ENCODE assay signal across 10 cellular contexts in the genomic region with DNA sequence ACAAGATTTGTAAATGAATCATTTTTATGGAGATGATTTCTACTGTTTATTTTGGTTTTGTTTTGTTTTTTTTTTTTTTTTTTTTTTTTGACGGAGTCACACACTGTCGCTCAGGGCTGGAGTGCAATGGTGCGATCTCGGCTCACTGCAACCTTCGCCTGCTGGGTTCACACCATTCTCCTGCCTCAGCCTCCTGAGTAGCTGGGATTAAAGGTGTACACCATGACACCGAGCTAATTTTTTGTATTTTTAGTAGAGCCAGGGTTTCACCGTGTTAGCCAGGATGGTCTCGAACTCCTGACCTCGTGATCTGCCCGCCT. TPM values are rescaled to one million over a fixed set of nuclear protein-coding genes. Genes with fewer than 3 reads are reported as not detected.
DNase-seq lines count a peak whose midpoint lies in the region; ATAC-seq and TF ChIP-seq lines count a peak whose summit lies in the region.
"Not testable (repeated sequence)": the region's sequence is repeated elsewhere in the genome, so short reads cannot be mapped to it uniquely, and the experiment has no call there.
"Had no signal": no experiment of that assay in that cellular context is flagged by ENCODE, and none has a peak within 500 bp of the region (broad histone marks: within the 10 kb centered on the region; RNA-seq: fewer than 3 reads in every experiment).

No MANE protein-coding gene starts in this region.

- dilution Hi-C loops in mammary epithelial cell (cut with HindIII; ENCODE audit: low sequenced_read_pairs), result not testable (repeated sequence)

- H3K4me3 ChIP-seq in GM06990 (replicated peaks; ENCODE audit: low read depth, low read length) (peak overlapping the region; percentile 84), NB4 (ENCODE audit: low read depth, low read length) (peak overlapping the region; percentile 73), mammary epithelial cell (replicated peaks in 1 of 3; ENCODE audit: insufficient read depth in 1 of 3, low read depth in 2 of 3, low read length in 3 of 3) (peak overlapping the region; percentile 68 to 91 (median 71)), foreskin fibroblast (ENCODE audit: low read depth in 1 of 2, low read length in 2 of 2) (peak overlapping the region; percentile 66 to 74), upper lobe of right lung (peak overlapping the region; percentile 61)

- not testable (repeated sequence) for H3K9me3 ChIP-seq in mammary epithelial cell (replicated peaks; ENCODE audit: insufficient read depth, low read length); upper lobe of right lung

- intact Hi-C loops in activated CD8-positive, alpha-beta T cell treated with anti-CD3 and anti-CD28 coated beads for 36 hours (cut with micrococcal nuclease), result loop anchor here (2.0 kb wide), 1 partner anchor 42 kb away; a partner anchor contains a TSS
- intact Hi-C loops in mammary epithelial cell (cut with micrococcal nuclease); sciatic nerve (cut with DNase I); upper lobe of right lung (cut with DNase I): not testable (repeated sequence)

- H3K9me3 Mint-ChIP-seq in activated CD8-positive, alpha-beta T cell treated with anti-CD3 and anti-CD28 coated beads for 36 hours; mesothelial cell of epicardium: not testable (repeated sequence)

- peak overlapping the region; percentile 73 for H3K4me3 Mint-ChIP-seq in activated CD8-positive, alpha-beta T cell treated with anti-CD3 and anti-CD28 coated beads for 36 hours
- H3K4me3 Mint-ChIP-seq in mesothelial cell of epicardium, result peak overlapping the region; percentile 85

- POLR2A ChIA-PET in activated CD8-positive, alpha-beta T cell treated with anti-CD3 and anti-CD28 coated beads for 36 hours (lab: Charles Lee), result interaction anchor here (1.0 to 2.4 kb wide), 7 partner anchors 9 to 134 kb away, joined by 3 to 7 read pairs (median 4); no protein-coding TSS in a partner anchor

- not testable (repeated sequence) for H3K4me1 ChIP-seq in mammary epithelial cell (ENCODE audit: insufficient read depth, low read length); upper lobe of right lung

- not testable (repeated sequence) for H3K27me3 Mint-ChIP-seq in activated CD8-positive, alpha-beta T cell treated with anti-CD3 and anti-CD28 coated beads for 36 hours; mesothelial cell of epicardium (ENCODE audit: low read depth)

- H3K27ac Mint-ChIP-seq in activated CD8-positive, alpha-beta T cell treated with anti-CD3 and anti-CD28 coated beads for 36 hours, result peak overlapping the region; percentile 77
- peak overlapping the region; percentile 69 for H3K27ac Mint-ChIP-seq in mesothelial cell of epicardium

- peak overlapping the region; percentile 100 for H2AFZ ChIP-seq in mammary epithelial cell (ENCODE audit: low read depth, low read length)

- not testable (repeated sequence) for DNase-seq in GM06990 (ENCODE audit: extremely low read depth, insufficient read length); NB4 (ENCODE audit: low read depth); activated CD8-positive, alpha-beta T cell treated with anti-CD3 and anti-CD28 coated beads for 36 hours; mammary epithelial cell; foreskin fibroblast; mesothelial cell of epicardium (ENCODE audit: low spot score in 2 of 2, unreplicated experiment in 2 of 2); sciatic nerve (ENCODE audit: low spot score); upper lobe of right lung

- WGBS in mammary epithelial cell (ENCODE audit: low coverage, missing lambda C conversion rate), result 61% methylated on average over 10 of the region's 10 CpGs

- peak overlapping the region; percentile 22 for H3K27ac ChIP-seq in mammary epithelial cell (ENCODE audit: insufficient read depth, low read depth, low read length)
- peak overlapping the region; percentile 88 for H3K27ac ChIP-seq in upper lobe of right lung

- peak overlapping the region; percentile 85 for H3K4me2 ChIP-seq in mammary epithelial cell (ENCODE audit: insufficient read depth, low read depth, low read length)

- not testable (repeated sequence) for H3K79me2 ChIP-seq in mammary epithelial cell (ENCODE audit: insufficient read depth, low read length)

- ATAC-seq in activated CD8-positive, alpha-beta T cell treated with anti-CD3 and anti-CD28 coated beads for 36 hours; upper lobe of right lung: not testable (repeated sequence)
- ATAC-seq in sciatic nerve, result peak; percentile 12

- TF ChIP-seq POLR2A in NB4 (IDR thresholded peaks at IDR 0.05; ENCODE audit: extremely low read depth, insufficient read length), result not testable (repeated sequence)

- CTCF ChIA-PET in activated CD8-positive, alpha-beta T cell treated with anti-CD3 and anti-CD28 coated beads for 36 hours (lab: Charles Lee), result interaction anchor here (1.0 to 1.8 kb wide), 6 partner anchors 9 to 263 kb away, joined by 3 to 5 read pairs (median 3); no protein-coding TSS in a partner anchor
- CTCF ChIA-PET in mammary epithelial cell (lab: Charles Lee; ENCODE audit: low non-redundant PET), result not testable (repeated sequence)

- peaks cover 24% of the 10 kb centered on the region for H3K4me1 Mint-ChIP-seq in activated CD8-positive, alpha-beta T cell treated with anti-CD3 and anti-CD28 coated beads for 36 hours (ENCODE audit: low read depth)
- H3K4me1 Mint-ChIP-seq in mesothelial cell of epicardium, result not testable (repeated sequence)

- H3K36me3 ChIP-seq in GM06990 (ENCODE audit: control insufficient read depth, insufficient read depth, low read length); mammary epithelial cell (ENCODE audit: insufficient read depth, low read length); upper lobe of right lung: not testable (repeated sequence)

- not testable (repeated sequence) for H3K27me3 ChIP-seq in GM06990 (replicated peaks; ENCODE audit: control insufficient read depth, insufficient read depth, low read length); mammary epithelial cell (ENCODE audit: insufficient read depth, low read length); upper lobe of right lung

- not testable (repeated sequence) for TF ChIP-seq CTCF in GM06990 (IDR thresholded peaks at IDR 0.05; ENCODE audit: insufficient read depth, low read length, poor library complexity, severe bottlenecking); NB4 (IDR thresholded peaks at IDR 0.05; ENCODE audit: low read depth, low read length); activated CD8-positive, alpha-beta T cell treated with anti-CD3 and anti-CD28 coated beads for 36 hours (IDR thresholded peaks at IDR 0.05); mammary epithelial cell (conservative IDR thresholded peaks at IDR 0.05 in 1 of 2, IDR thresholded peaks at IDR 0.05 in 1 of 2; ENCODE audit: extremely low read depth in 1 of 2, insufficient read depth in 1 of 2, low read depth in 1 of 2, low read length in 2 of 2); foreskin fibroblast (IDR thresholded peaks at IDR 0.05; ENCODE audit: low read depth, low read length); mesothelial cell of epicardium (IDR thresholded peaks at IDR 0.05; ENCODE audit: unreplicated experiment); upper lobe of right lung (IDR thresholded peaks at IDR 0.05)

- not testable (repeated sequence) for H3K9ac ChIP-seq in mammary epithelial cell (ENCODE audit: insufficient read depth, low read length)

- H4K20me1 ChIP-seq in mammary epithelial cell (ENCODE audit: insufficient read depth, low read length), result not testable (repeated sequence)

- TSS peak; percentile 78 for BruUV-seq in mammary epithelial cell (replicated peaks; lab: Mats Ljungman, UMichigan)

- H3K36me3 Mint-ChIP-seq in activated CD8-positive, alpha-beta T cell treated with anti-CD3 and anti-CD28 coated beads for 36 hours (ENCODE audit: low read depth); mesothelial cell of epicardium: not testable (repeated sequence)

- in situ Hi-C loops in mammary epithelial cell (cut with MboI; ENCODE audit: low sequenced_read_pairs in 2 of 2), result not testable (repeated sequence)

RNA-seq across cellular contexts. Expression of a gene that starts 40.9 kb away (rescaled TPM):
- 10 to 100 TPM; 46.2 to 48.0 TPM for total RNA-seq in activated CD8-positive, alpha-beta T cell treated with anti-CD3 and anti-CD28 coated beads for 36 hours
- total RNA-seq in mammary epithelial cell, result 10 to 100 TPM; 26.6 to 32.0 TPM
- 14.4 TPM for polyA plus RNA-seq in mammary epithelial cell
- 39.7 TPM for polyA minus RNA-seq in mammary epithelial cell
- 41.9 to 43.5 TPM (median 42.5 TPM) in 3 replicates for total RNA-seq in mesothelial cell of epicardium
- 41.7 TPM for total RNA-seq in sciatic nerve
- total RNA-seq in upper lobe of right lung, result 32.1 TPM

RNA-seq across cellular contexts. Expression of a gene that starts 58.2 kb away (rescaled TPM):
- total RNA-seq in activated CD8-positive, alpha-beta T cell treated with anti-CD3 and anti-CD28 coated beads for 36 hours, result not detected
- not detected for total RNA-seq in mammary epithelial cell
- not detected for polyA plus RNA-seq in mammary epithelial cell
- not detected for polyA minus RNA-seq in mammary epithelial cell
- 0.45 to 0.49 TPM in 2 of 3 replicates, not detected in the other for total RNA-seq in mesothelial cell of epicardium
- not detected for total RNA-seq in sciatic nerve
- total RNA-seq in upper lobe of right lung, result not detected
- total RNA-seq: aorta, glomerular endothelial cell had no signal
